ENCODE assay signal across 8 cellular contexts in genomic region chr6:17706580-17707370, GRCh38. TPM values are rescaled to one million over a fixed set of nuclear protein-coding genes. Genes with fewer than 3 reads are reported as not detected.
DNase-seq lines count a peak whose midpoint lies in the region; ATAC-seq lines count a peak whose summit lies in the region.

Gene NUP153 (minus strand): TSS chr6:17706925. CDS start chr6:17706387, 538 bp downstream.

- H3K9me3 Mint-ChIP-seq in activated naive CD4-positive, alpha-beta T cell treated with anti-CD3 and anti-CD28 coated beads, Interleukin-2, amount 50 U/mL, for 72 hours: no peaks in the 10 kb centered on the region

- ATAC-seq in HG02610 (IDR thresholded peaks at IDR 0.05; ENCODE audit: unreplicated experiment): peak; percentile 67
- ATAC-seq in activated naive CD4-positive, alpha-beta T cell treated with anti-CD3 and anti-CD28 coated beads, Interleukin-2, amount 50 U/mL, for 72 hours: peak; percentile 58 to 81

- H3K27ac ChIP-seq in temporal lobe (ENCODE audit: low read depth, low read length): peak within 1 kb of the TSS; percentile 76

- H3K27ac Mint-ChIP-seq in activated naive CD4-positive, alpha-beta T cell treated with anti-CD3 and anti-CD28 coated beads, Interleukin-2, amount 50 U/mL, for 72 hours: peak within 1 kb of the TSS; percentile 98 to 100

- peak within 1 kb of the TSS; percentile 74 for H3K4me3 ChIP-seq in GM08714 (ENCODE audit: low read length)

- DNase-seq in NCI-H1092 treated with DMSO at 0.1 percent for 48 hours (lab: John Stamatoyannopoulos, UW) (peak; percentile 92), SKM-1 (lab: John Stamatoyannopoulos, UW; ENCODE audit: unreplicated experiment) (peak; percentile 82), glomerular endothelial cell (ENCODE audit: extremely low read depth, low read depth, low spot score) (peak; percentile 89), occipital lobe (lab: John Stamatoyannopoulos, UW) (peak; percentile 98)
- peak; percentile 99 to 100 for DNase-seq in activated naive CD4-positive, alpha-beta T cell treated with anti-CD3 and anti-CD28 coated beads, Interleukin-2, amount 50 U/mL, for 72 hours (ENCODE audit: low spot score in 2 of 2)

- peaks cover 23 to 40% of the 10 kb centered on the region in 2 donors for H3K36me3 Mint-ChIP-seq in activated naive CD4-positive, alpha-beta T cell treated with anti-CD3 and anti-CD28 coated beads, Interleukin-2, amount 50 U/mL, for 72 hours

RNA-seq across cellular contexts. Expression of gene NUP153, which starts in this region (rescaled TPM):
- total RNA-seq in activated naive CD4-positive, alpha-beta T cell treated with anti-CD3 and anti-CD28 coated beads, Interleukin-2, amount 50 U/mL, for 72 hours: 10 to 100 TPM; 77.3 to 84.8 TPM
- 29.6 and 34.1 TPM in 2 replicates for total RNA-seq in glomerular endothelial cell
- total RNA-seq in occipital lobe: 51.8 TPM
- total RNA-seq in temporal lobe: 40.6 TPM

Comparison
In these comparisons a context has a peak if more than half of its experiments do, and no peak if none do; other contexts are left out.
1. Peak in every context shown above with its lines: DNase-seq, ATAC-seq, H3K4me3 ChIP-seq and H3K27ac ChIP-seq.